In the genomic region with DNA sequence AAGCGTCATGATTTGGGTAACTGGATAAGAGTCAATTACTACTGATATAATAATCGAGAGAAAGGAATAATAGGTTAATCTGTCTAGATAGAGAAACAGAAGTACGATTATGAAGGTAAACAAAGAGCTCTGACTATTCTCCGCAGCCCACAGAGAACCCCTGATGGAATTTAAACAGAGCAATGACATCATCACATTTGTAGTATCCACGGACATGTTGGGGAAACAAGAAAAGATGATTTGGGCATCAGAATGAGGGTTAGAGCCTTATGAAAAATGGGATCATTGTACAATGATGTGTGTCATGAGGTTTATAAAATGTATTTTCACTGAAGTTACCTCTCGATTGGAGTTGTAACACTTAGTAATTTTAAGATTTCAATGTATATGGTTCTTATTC, we compare ENCODE assay signal across 28 cellular contexts.
"Had no signal": no experiment of that assay in that cellular context is flagged by ENCODE, and none has a peak within 500 bp of the region (broad histone marks: within the 10 kb centered on the region; RNA-seq: fewer than 3 reads in every experiment).

No MANE protein-coding gene starts in this region.

- FAIRE-seq: colon, endometrium, endothelial cell of umbilical vein, frontal cortex had no signal

- H3K9me3 ChIP-seq: colonic mucosa, esophagus muscularis mucosa, esophagus squamous epithelium, gastrocnemius medialis, gastroesophageal sphincter, heart left ventricle, heart right ventricle had no signal

- H3K36me3 ChIP-seq: colonic mucosa, esophagus muscularis mucosa, esophagus squamous epithelium, gastrocnemius medialis, gastroesophageal sphincter, heart left ventricle, heart right ventricle had no signal

- H3K4me3 ChIP-seq: colonic mucosa, coronary artery, dorsolateral prefrontal cortex, esophagus muscularis mucosa, esophagus squamous epithelium, gastrocnemius medialis, gastroesophageal sphincter, heart left ventricle, heart right ventricle had no signal

- H3K4me1 ChIP-seq: colonic mucosa, esophagus muscularis mucosa, esophagus squamous epithelium, foreskin keratinocyte, gastrocnemius medialis, gastroesophageal sphincter, heart left ventricle, heart right ventricle had no signal

- ATAC-seq: effector memory CD8-positive, alpha-beta T cell; esophagus mucosa; foreskin keratinocyte; gastrocnemius medialis; gastroesophageal sphincter; heart left ventricle; heart right ventricle had no signal

- DNase-seq: colonic mucosa; cortex of kidney; dermis blood vessel endothelial cell; dorsolateral prefrontal cortex; effector CD4-positive, alpha-beta T cell; effector CD8-positive, alpha-beta T cell; effector memory CD4-positive, alpha-beta T cell; effector memory CD8-positive, alpha-beta T cell; endodermal cell; erythroblast; esophagus squamous epithelium; foreskin fibroblast; foreskin keratinocyte; foreskin melanocyte; gastrocnemius medialis; glutamatergic neuron; head of caudate nucleus; heart left ventricle; heart right ventricle had no signal

- H3K27ac ChIP-seq: colonic mucosa, coronary artery, dorsolateral prefrontal cortex, epithelial cell of prostate, esophagus muscularis mucosa, esophagus squamous epithelium, foreskin keratinocyte, gastrocnemius medialis, gastroesophageal sphincter, heart left ventricle, heart right ventricle had no signal

- H3K27me3 ChIP-seq: colonic mucosa, dorsolateral prefrontal cortex, foreskin keratinocyte, gastrocnemius medialis had no signal
